Comparison of ENCODE assay signal across 8 cellular contexts in the genomic region with DNA sequence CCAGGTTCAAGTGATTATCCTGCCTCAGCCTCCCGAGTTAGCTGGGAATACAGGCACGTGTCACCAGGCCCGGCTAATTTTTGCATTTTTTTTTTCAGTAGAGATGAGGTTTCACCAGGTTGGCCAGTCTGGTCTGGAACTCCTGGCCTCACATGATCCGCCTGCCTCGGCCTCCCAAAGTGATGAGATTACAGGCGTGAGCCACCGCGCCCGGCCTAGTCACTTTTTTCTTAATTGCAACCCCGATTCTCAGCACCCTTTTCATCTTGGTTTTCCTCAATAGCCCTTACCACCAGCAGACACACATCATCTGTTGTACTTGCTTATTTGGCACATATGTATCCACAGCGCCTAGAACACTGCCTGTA. TPM values are rescaled to one million over a fixed set of nuclear protein-coding genes. Genes with fewer than 3 reads are reported as not detected.
A peak's percentile ranks its signal among the peaks of the same experiment; 100 is the strongest.
DNase-seq lines count a peak whose midpoint lies in the region; ATAC-seq and TF ChIP-seq lines count a peak whose summit lies in the region.

No MANE protein-coding gene starts in this region.

- H3K36me3 ChIP-seq in GM23248 (ENCODE audit: low read depth) (peaks cover 22% of the 10 kb centered on the region), WERI-Rb-1 (peaks cover 32% of the 10 kb centered on the region)

- WGBS in GM23248 (ENCODE audit: low coverage in 1 of 2, low lambda C conversion rate in 2 of 2, missing lambda C conversion rate in 2 of 2), 2 experiments, result 57 to 62% methylated on average over 11 of the region's 11 CpGs

- TF ChIP-seq CTCF in WERI-Rb-1 (IDR thresholded peaks at IDR 0.05; ENCODE audit: low read depth, low read length) (no peak), foreskin fibroblast (IDR thresholded peaks at IDR 0.05; ENCODE audit: low read depth, low read length) (no peak)

- no peaks in the 10 kb centered on the region for H3K9me3 ChIP-seq in GM23248 (ENCODE audit: low read depth)
- H3K9me3 ChIP-seq in WERI-Rb-1 (ENCODE audit: severe bottlenecking), result no peaks in the 10 kb centered on the region

- peak overlapping the region; percentile 77 for H3K4me2 ChIP-seq in GM23248 (ENCODE audit: unreplicated experiment)

- in situ Hi-C loops in GM23248 (cut with MboI), result no loop called here

- H3K4me1 ChIP-seq in GM23248 (ENCODE audit: insufficient read depth), result peaks cover 12% of the 10 kb centered on the region; the same call in 1 of the 2 replicates

- peak overlapping the region; percentile 88 for H3K9ac ChIP-seq in GM23248

- H3F3A ChIP-seq in GM23248 (ENCODE audit: insufficient read depth), result peaks cover 6% of the 10 kb centered on the region; the same call in 1 of the 2 replicates

- H3K27ac ChIP-seq in GM23248 (no peak overlapping the region), WERI-Rb-1 (no peak overlapping the region)

- H3K27me3 ChIP-seq in GM23248 (replicated peaks; ENCODE audit: insufficient read depth) (no peaks in the 10 kb centered on the region), WERI-Rb-1 (ENCODE audit: insufficient read depth, low read depth, severe bottlenecking) (no peaks in the 10 kb centered on the region)

- H2AFZ ChIP-seq in GM23248, result peak overlapping the region; percentile 82

- no peaks in the 10 kb centered on the region for H3K9me2 ChIP-seq in GM23248 (ENCODE audit: insufficient read depth)

- H3K79me2 ChIP-seq in GM23248 (ENCODE audit: insufficient read depth), result peaks cover 44% of the 10 kb centered on the region

- H3K4me3 ChIP-seq in GM23248 (peak overlapping the region; percentile 96), WERI-Rb-1 (ENCODE audit: low read depth, low read length) (peak overlapping the region; percentile 92), foreskin fibroblast (ENCODE audit: low read depth in 1 of 2, low read length in 2 of 2) (peak overlapping the region; percentile 80 to 82), skeletal muscle cell (ENCODE audit: low read depth, low read length) (peak overlapping the region; percentile 90)

- peaks cover 4% of the 10 kb centered on the region; the same call in 1 of the 2 replicates for H4K20me1 ChIP-seq in GM23248 (ENCODE audit: insufficient read depth)

- DNase-seq in GM23248 (no peak), WERI-Rb-1 (no peak), foreskin fibroblast (no peak), skeletal muscle cell (ENCODE audit: low read depth) (no peak), DMS153 treated with DMSO at 0.1 percent for 48 hours (lab: John Stamatoyannopoulos, UW; ENCODE audit: unreplicated experiment) (no peak), medulla oblongata (ENCODE audit: extremely low spot score) (no peak), occipital lobe (lab: John Stamatoyannopoulos, UW) (no peak)

- ATAC-seq in HG02588 (IDR thresholded peaks at IDR 0.05; ENCODE audit: unreplicated experiment), result no peak

RNA-seq across cellular contexts. Expression of a gene that starts 0.6 kb away (rescaled TPM):
- total RNA-seq in GM23248 (2014; rRNA removed; shearing (Covaris generic)), result 196 and 226 TPM in 2 replicates
- 299 and 315 TPM in 2 replicates for polyA plus RNA-seq in GM23248 (2016; fragmentation: Nextera tagmentation; extraction: Ambion mirVana)
- total RNA-seq in occipital lobe, result 103 TPM

RNA-seq across cellular contexts. Expression of a gene that starts 39.8 kb away (rescaled TPM):
- 7.1 and 13.4 TPM in 2 replicates for total RNA-seq in GM23248 (2014; rRNA removed; shearing (Covaris generic))
- 5.4 and 7.4 TPM in 2 replicates for polyA plus RNA-seq in GM23248 (2016; fragmentation: Nextera tagmentation; extraction: Ambion mirVana)
- total RNA-seq in occipital lobe, result 21.7 TPM
